8 cellular contexts compared by ENCODE assay signal in the genomic region with DNA sequence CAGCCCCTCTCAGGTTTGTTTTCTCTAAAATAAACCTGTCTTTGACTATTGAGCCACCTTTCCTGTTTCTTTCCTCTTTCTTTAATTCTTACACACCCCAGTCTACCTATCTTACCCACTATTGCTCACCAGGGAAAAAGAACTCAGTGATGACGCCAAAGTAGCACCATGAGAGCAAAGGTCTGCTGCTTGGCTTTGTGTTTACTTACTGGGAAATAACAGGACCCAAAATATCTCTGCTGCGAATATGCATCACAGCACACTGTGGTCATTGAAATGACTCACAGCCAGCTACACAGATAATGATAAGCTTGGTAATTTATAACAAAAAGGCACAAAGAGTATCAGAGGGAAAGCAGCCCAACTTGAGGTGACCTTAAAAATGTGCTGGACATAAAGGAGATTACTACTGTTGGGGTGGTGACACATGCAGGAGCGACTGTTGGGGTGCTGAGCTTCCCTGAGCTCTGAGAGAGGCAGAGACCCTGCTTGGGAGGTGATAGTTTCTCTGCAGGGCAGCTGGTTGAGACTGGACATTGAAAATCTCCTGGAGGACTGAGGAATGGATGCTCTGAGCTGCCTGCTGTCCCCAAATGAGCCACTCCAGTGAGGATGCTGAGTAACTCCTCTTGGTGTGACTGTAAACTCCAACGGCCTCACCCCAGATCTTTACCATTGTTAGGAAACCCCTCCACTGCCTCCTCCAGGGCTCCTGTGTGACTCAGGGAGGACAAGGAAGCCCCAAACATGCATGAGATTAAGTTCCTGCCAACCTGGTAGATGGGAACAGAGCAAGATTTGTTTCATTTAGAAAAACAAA. TPM values are rescaled to one million over a fixed set of nuclear protein-coding genes. Genes with fewer than 3 reads are reported as not detected.
DNase-seq lines count a peak whose midpoint lies in the region; ATAC-seq and TF ChIP-seq lines count a peak whose summit lies in the region.

No MANE protein-coding gene starts in this region.

- H3K4me2 ChIP-seq in IMR-90 (ENCODE audit: low read depth, low read length): peak overlapping the region; percentile 62

- no peaks in the 10 kb centered on the region for H3K36me3 ChIP-seq in IMR-90 (ENCODE audit: control insufficient read depth, insufficient read depth, low read length)

- H3K18ac ChIP-seq in IMR-90 (ENCODE audit: low read depth, low read length): peak overlapping the region; percentile 82

- H3K4ac ChIP-seq in IMR-90 (ENCODE audit: low read depth, low read length): peak overlapping the region; percentile 89

- peaks cover 0 to 8% of the 10 kb centered on the region in 2 experiments; a peak in 1 of 4 replicates for H3K79me1 ChIP-seq in IMR-90 (ENCODE audit: low read depth in 1 of 2, low read length in 2 of 2)

- in situ Hi-C loops in IMR-90 (cut with MboI; ENCODE audit: low sequenced_read_pairs): no loop called here

- CTCF ChIA-PET in IMR-90 (lab: Yijun Ruan, JAX): interaction anchor here (0.9 to 1.0 kb wide), 2 partner anchors 14 to 30 kb away, joined by 3 read pairs; no protein-coding TSS in a partner anchor

- peaks cover 11% of the 10 kb centered on the region for H4K20me1 ChIP-seq in IMR-90 (ENCODE audit: insufficient read depth, low read length)

- H2BK15ac ChIP-seq in IMR-90 (ENCODE audit: low read depth, low read length): peak overlapping the region; percentile 75; the same call in 2 of the 3 replicates

- POLR2A ChIA-PET in IMR-90 (lab: Charles Lee; ENCODE audit: unreplicated experiment): no interaction called here

- H3K14ac ChIP-seq in IMR-90 (replicated peaks; ENCODE audit: low read depth, low read length): peak overlapping the region; percentile 83

- WGBS in IMR-90 (ENCODE audit: extremely low coverage in 2 of 2, insufficient read length in 1 of 2), 2 experiments: no CpG with 5 or more reads among the region's 4 CpGs

- H3K4me1 ChIP-seq in IMR-90 (ENCODE audit: control insufficient read depth, insufficient read depth, low read length) (peaks cover 30% of the 10 kb centered on the region), foreskin keratinocyte (peaks cover 5% of the 10 kb centered on the region)

- H2AK5ac ChIP-seq in IMR-90 (ENCODE audit: low read depth, low read length): peak overlapping the region; percentile 83

- H3K27me3 ChIP-seq in IMR-90 (ENCODE audit: control insufficient read depth, insufficient read depth, low read length) (no peaks in the 10 kb centered on the region), foreskin keratinocyte (no peaks in the 10 kb centered on the region)

- intact Hi-C loops in IMR-90 (cut with micrococcal nuclease) (no loop called here), posterior cingulate gyrus (cut with DNase I) (no loop called here)

- H3K9ac ChIP-seq in IMR-90 (ENCODE audit: low read depth, low read length): peak overlapping the region; percentile 26

- ATAC-seq in GM21447 (IDR thresholded peaks at IDR 0.05; ENCODE audit: unreplicated experiment) (peak; percentile 92), IMR-90 (ENCODE audit: low read depth) (peak; percentile 84), foreskin keratinocyte (peak; percentile 73)

- H4K8ac ChIP-seq in IMR-90 (ENCODE audit: low read depth in 2 of 2, low read length in 2 of 2): peak overlapping the region in 1 of 2 experiments; percentile 86; a peak in 3 of 4 replicates

- H3K27ac ChIP-seq in IMR-90 (ENCODE audit: insufficient read depth, low read length) (peak overlapping the region; percentile 91), foreskin keratinocyte (no peak overlapping the region)

- H3K9me3 ChIP-seq in IMR-90 (ENCODE audit: control insufficient read depth, insufficient read depth, low read length): no peaks in the 10 kb centered on the region

- peak overlapping the region; percentile 94 for H2BK5ac ChIP-seq in IMR-90 (ENCODE audit: low read depth, low read length, poor library complexity, severe bottlenecking)

- peaks cover 40% of the 10 kb centered on the region for H3K9me1 ChIP-seq in IMR-90 (ENCODE audit: insufficient read depth, low read length)

- peak overlapping the region; percentile 95 for H2BK120ac ChIP-seq in IMR-90 (ENCODE audit: low read depth, low read length)

- H3K56ac ChIP-seq in IMR-90 (ENCODE audit: extremely low read depth, insufficient read depth, low read length): peak overlapping the region; percentile 39; the same call in 1 of the 2 replicates

- H3K23ac ChIP-seq in IMR-90 (ENCODE audit: low read depth, low read length): peak overlapping the region; percentile 88; the same call in 1 of the 2 replicates

- peak overlapping the region; percentile 85 for H4K91ac ChIP-seq in IMR-90 (ENCODE audit: insufficient read depth, low read depth, low read length)

- no peak for TF ChIP-seq POLR2A in IMR-90 (IDR thresholded peaks at IDR 0.05; ENCODE audit: low read depth, low read length)

- peak overlapping the region; percentile 97 for H2BK20ac ChIP-seq in IMR-90 (ENCODE audit: low read depth, low read length)

- H2AFZ ChIP-seq in IMR-90 (replicated peaks; ENCODE audit: low read length, poor library complexity): peak overlapping the region; percentile 65

- no peak overlapping the region for H3K4me3 ChIP-seq in IMR-90 (ENCODE audit: insufficient read depth, low read depth, low read length)

- BruUV-seq in IMR-90 (replicated peaks; lab: Mats Ljungman, UMichigan): no TSS peak

- DNase-seq in AG20443 (ENCODE audit: low spot score) (peak; percentile 81), IMR-90 (peak; percentile 99), foreskin keratinocyte (peak in 1 of 2 donors; percentile 43), ureter (ENCODE audit: low spot score) (no peak), NOMO-1 treated with DMSO at 0.1 percent for 48 hours (lab: John Stamatoyannopoulos, UW; ENCODE audit: unreplicated experiment) (no peak), posterior cingulate gyrus (no peak), DMS79 treated with DMSO at 0.1 percent for 48 hours (lab: John Stamatoyannopoulos, UW) (no peak)

- H4K5ac ChIP-seq in IMR-90 (ENCODE audit: low read depth, low read length): peak overlapping the region; percentile 27

- TF ChIP-seq CTCF in IMR-90 (conservative IDR thresholded peaks at IDR 0.05; ENCODE audit: low read depth, low read length): no peak
- TF ChIP-seq CTCF in foreskin keratinocyte (conservative IDR thresholded peaks at IDR 0.05): no peak

- peak overlapping the region; percentile 57 for H2AK9ac ChIP-seq in IMR-90 (replicated peaks; ENCODE audit: low read depth, low read length, poor library complexity)

- TF ChIP-seq RAD21 in IMR-90 (IDR thresholded peaks at IDR 0.05; ENCODE audit: low read length): peak; percentile 16; the same call in 1 of the 2 replicates

- dilution Hi-C loops in IMR-90 (cut with HindIII; ENCODE audit: low sequenced_read_pairs, unreplicated experiment): no loop called here

TF ChIP-seq in IMR-90, 13 proteins besides CTCF, POLR2A, EP300 and RAD21 (continues in another document):
- TF ChIP-seq CHD1 (IDR thresholded peaks at IDR 0.05; ENCODE audit: low read depth, low read length) (no peak), FOS (IDR thresholded peaks at IDR 0.05; ENCODE audit: low read depth, low read length) (peak; percentile 97), RFX5 (IDR thresholded peaks at IDR 0.05; ENCODE audit: low read depth, low read length) (no peak), MXI1 (IDR thresholded peaks at IDR 0.05; ENCODE audit: borderline replicate concordance, low read depth, low read length) (no peak), USF2 (IDR thresholded peaks at IDR 0.05; ENCODE audit: low read depth, low read length) (no peak), CEBPB (IDR thresholded peaks at IDR 0.05; ENCODE audit: low read depth, low read length) (peak; percentile 86), NFE2L2 (IDR thresholded peaks at IDR 0.05; ENCODE audit: low read depth, low read length) (peak; percentile 36; the same call in 1 of the 2 replicates), MAFK (IDR thresholded peaks at IDR 0.05; ENCODE audit: low read depth, low read length) (peak; percentile 46; the same call in 1 of the 2 replicates), BHLHE40 (IDR thresholded peaks at IDR 0.05; ENCODE audit: low read depth, low read length) (peak; percentile 54)
- TF ChIP-seq, protein P1, sequence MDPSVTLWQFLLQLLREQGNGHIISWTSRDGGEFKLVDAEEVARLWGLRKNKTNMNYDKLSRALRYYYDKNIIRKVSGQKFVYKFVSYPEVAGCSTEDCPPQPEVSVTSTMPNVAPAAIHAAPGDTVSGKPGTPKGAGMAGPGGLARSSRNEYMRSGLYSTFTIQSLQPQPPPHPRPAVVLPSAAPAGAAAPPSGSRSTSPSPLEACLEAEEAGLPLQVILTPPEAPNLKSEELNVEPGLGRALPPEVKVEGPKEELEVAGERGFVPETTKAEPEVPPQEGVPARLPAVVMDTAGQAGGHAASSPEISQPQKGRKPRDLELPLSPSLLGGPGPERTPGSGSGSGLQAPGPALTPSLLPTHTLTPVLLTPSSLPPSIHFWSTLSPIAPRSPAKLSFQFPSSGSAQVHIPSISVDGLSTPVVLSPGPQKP (IDR thresholded peaks at IDR 0.05; ENCODE audit: borderline replicate concordance, low read depth, low read length): no peak

RNA-seq across cellular contexts. Expression of gene EFCAB12, which starts 14.5 kb away (rescaled TPM):
- total RNA-seq in IMR-90 (2012; rRNA removed) (under 0.01 TPM in 2 replicates), foreskin keratinocyte (0.24 and 0.32 TPM in 2 replicates), ureter (0.26 TPM)
- polyA plus RNA-seq in IMR-90 (2012; rRNA removed) (0.09 and 0.17 TPM in 2 replicates), foreskin keratinocyte (0.20 and 0.27 TPM in 2 replicates)
- polyA plus RNA-seq in IMR-90 (2012; cell fraction: cytosol; rRNA removed): 0.02 and 0.04 TPM in 2 replicates
- polyA plus RNA-seq in IMR-90 (2012; cell fraction: nucleus; rRNA removed; ENCODE audit: low replicate concordance): 0.41 and 0.62 TPM in 2 replicates

RNA-seq across cellular contexts. Expression of gene MBD4, which starts 25.9 kb away (rescaled TPM):
- 13.8 and 22.2 TPM in 2 replicates for total RNA-seq in IMR-90 (2012; rRNA removed)
- 14.9 and 15.0 TPM in 2 replicates for polyA plus RNA-seq in IMR-90 (2012; rRNA removed)
- polyA plus RNA-seq in IMR-90 (2012; cell fraction: cytosol; rRNA removed): 6.9 and 10.6 TPM in 2 replicates
- polyA plus RNA-seq in IMR-90 (2012; cell fraction: nucleus; rRNA removed; ENCODE audit: low replicate concordance): 30.3 and 65.5 TPM in 2 replicates
- total RNA-seq in foreskin keratinocyte: 24.0 and 26.5 TPM in 2 replicates
- 13.1 and 16.9 TPM in 2 replicates for polyA plus RNA-seq in foreskin keratinocyte
- total RNA-seq in ureter: 31.6 TPM

RNA-seq across cellular contexts. Expression of gene IFT122, which starts 26.1 kb away (rescaled TPM):
- 27.2 and 28.0 TPM in 2 replicates for total RNA-seq in IMR-90 (2012; rRNA removed)
- 16.8 and 17.1 TPM in 2 replicates for polyA plus RNA-seq in IMR-90 (2012; rRNA removed)
- polyA plus RNA-seq in IMR-90 (2012; cell fraction: cytosol; rRNA removed): 12.3 and 16.3 TPM in 2 replicates
- 63.8 and 113 TPM in 2 replicates for polyA plus RNA-seq in IMR-90 (2012; cell fraction: nucleus; rRNA removed; ENCODE audit: low replicate concordance)
- 8.8 and 10.6 TPM in 2 replicates for total RNA-seq in foreskin keratinocyte
- 5.6 and 5.8 TPM in 2 replicates for polyA plus RNA-seq in foreskin keratinocyte
- 37.6 TPM for total RNA-seq in ureter

Comparison
In these comparisons a context has a peak if more than half of its experiments do, and no peak if none do; other contexts are left out.
1. DNase-seq: peak in AG20443 (single experiment) and IMR-90 (single experiment); none in ureter (single experiment), NOMO-1 treated with DMSO at 0.1 percent for 48 hours (single experiment), posterior cingulate gyrus (0 of 10) and DMS79 treated with DMSO at 0.1 percent for 48 hours (single experiment).
2. Peak in every context shown above with its lines, with median percentiles within 50 percentile points of each other: ATAC-seq.